Comparison of ENCODE assay signal across 2 cellular contexts in the genomic region with DNA sequence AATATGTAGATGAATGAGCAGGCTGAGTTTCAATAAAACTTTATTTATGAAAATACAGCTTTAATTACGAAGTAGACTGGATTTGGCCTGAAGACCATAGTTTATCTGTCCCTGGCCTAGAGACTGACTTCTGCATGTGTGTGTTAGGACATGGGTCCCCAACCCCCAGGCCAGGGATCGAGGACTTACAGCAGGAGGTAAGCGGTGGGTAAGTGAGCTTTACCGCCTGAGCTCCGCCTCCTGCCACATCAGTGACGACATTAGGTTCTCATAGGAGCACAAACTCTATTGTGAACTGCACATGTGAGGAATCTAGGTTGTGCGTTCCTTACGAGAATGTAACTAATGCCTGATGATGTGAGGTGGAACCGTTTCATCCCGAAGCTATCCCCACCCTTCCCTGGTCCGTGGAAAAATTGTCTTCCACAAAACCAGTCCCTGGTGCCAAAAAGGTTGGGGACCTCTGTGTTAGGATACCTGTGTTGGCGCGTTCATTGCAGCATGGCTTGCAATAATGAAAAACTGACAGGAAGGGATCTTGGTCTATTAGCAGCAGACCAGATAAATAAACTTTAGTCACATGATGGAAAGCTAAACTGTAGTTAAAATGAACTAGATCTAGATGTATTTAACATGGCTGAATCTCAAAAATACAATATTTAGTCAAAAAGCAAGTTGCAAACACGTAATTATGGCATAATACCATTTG.
TF ChIP-seq lines count a peak whose summit lies in the region.

No MANE protein-coding gene starts in this region.

TF ChIP-seq in HEK293, 187 proteins besides CTCF, POLR2A, EP300 and RAD21:
- TF ChIP-seq ZBTB49 (tag by site-specific recombination; IDR thresholded peaks at IDR 0.05; ENCODE audit: low read depth) (no peak), ZBTB48 (tag by site-specific recombination; IDR thresholded peaks at IDR 0.05) (0 out of 2 replicates have a peak, but pooled peaks have one; percentile 47), ATF2 (tag by site-specific recombination; IDR thresholded peaks at IDR 0.05; ENCODE audit: low read depth) (peak; percentile 59; the same call in 1 of the 2 replicates), ZNF600 (tag by site-specific recombination; IDR thresholded peaks at IDR 0.05) (peak; percentile 52; the same call in 1 of the 2 replicates), SETDB1 (IDR thresholded peaks at IDR 0.05; ENCODE audit: insufficient read length, low read length) (no peak), ZNF629 (tag by site-specific recombination; IDR thresholded peaks at IDR 0.05) (0 out of 2 replicates have a peak, but pooled peaks have one; percentile 27), ZNF423 (tag by site-specific recombination; IDR thresholded peaks at IDR 0.05) (no peak), ZBTB17 (tag by site-specific recombination; IDR thresholded peaks at IDR 0.05) (0 out of 2 replicates have a peak, but pooled peaks have one; percentile 28), GLIS1 (tag by site-specific recombination; IDR thresholded peaks at IDR 0.05) (0 out of 2 replicates have a peak, but pooled peaks have one; percentile 14)
- TF ChIP-seq, protein P1, sequence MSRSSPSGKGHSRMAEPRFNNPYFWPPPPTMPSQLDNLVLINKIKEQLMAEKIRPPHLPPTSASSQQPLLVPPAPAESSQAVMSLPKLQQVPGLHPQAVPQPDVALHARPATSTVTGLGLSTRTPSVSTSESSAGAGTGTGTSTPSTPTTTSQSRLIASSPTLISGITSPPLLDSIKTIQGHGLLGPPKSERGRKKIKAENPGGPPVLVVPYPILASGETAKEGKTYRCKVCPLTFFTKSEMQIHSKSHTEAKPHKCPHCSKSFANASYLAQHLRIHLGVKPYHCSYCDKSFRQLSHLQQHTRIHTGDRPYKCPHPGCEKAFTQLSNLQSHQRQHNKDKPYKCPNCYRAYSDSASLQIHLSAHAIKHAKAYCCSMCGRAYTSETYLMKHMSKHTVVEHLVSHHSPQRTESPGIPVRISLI (tag by site-specific recombination; IDR thresholded peaks at IDR 0.05): no peak

TF ChIP-seq in HepG2, 621 proteins besides CTCF, POLR2A, EP300 and RAD21:
- TF ChIP-seq ZBTB33 (CRISPR knock-in tag; IDR thresholded peaks at IDR 0.05) (peak; percentile 85), ZBTB38 (CRISPR knock-in tag; IDR thresholded peaks at IDR 0.05) (peak; percentile 84), ZNF691 (CRISPR knock-in tag; IDR thresholded peaks at IDR 0.05; ENCODE audit: borderline replicate concordance, low read depth) (no peak), KDM3A (CRISPR knock-in tag; IDR thresholded peaks at IDR 0.05; ENCODE audit: low read depth) (no peak), NR2C2 (CRISPR knock-in tag; IDR thresholded peaks at IDR 0.05; ENCODE audit: borderline replicate concordance) (0 out of 2 replicates have a peak, but pooled peaks have one; percentile 14), ZNF710 (CRISPR knock-in tag; IDR thresholded peaks at IDR 0.05; ENCODE audit: borderline replicate concordance) (no peak), CREB1 (IDR thresholded peaks at IDR 0.05) (no peak), CREB1 (CRISPR knock-in tag; IDR thresholded peaks at IDR 0.05) (no peak)
- TF ChIP-seq, protein P2, sequence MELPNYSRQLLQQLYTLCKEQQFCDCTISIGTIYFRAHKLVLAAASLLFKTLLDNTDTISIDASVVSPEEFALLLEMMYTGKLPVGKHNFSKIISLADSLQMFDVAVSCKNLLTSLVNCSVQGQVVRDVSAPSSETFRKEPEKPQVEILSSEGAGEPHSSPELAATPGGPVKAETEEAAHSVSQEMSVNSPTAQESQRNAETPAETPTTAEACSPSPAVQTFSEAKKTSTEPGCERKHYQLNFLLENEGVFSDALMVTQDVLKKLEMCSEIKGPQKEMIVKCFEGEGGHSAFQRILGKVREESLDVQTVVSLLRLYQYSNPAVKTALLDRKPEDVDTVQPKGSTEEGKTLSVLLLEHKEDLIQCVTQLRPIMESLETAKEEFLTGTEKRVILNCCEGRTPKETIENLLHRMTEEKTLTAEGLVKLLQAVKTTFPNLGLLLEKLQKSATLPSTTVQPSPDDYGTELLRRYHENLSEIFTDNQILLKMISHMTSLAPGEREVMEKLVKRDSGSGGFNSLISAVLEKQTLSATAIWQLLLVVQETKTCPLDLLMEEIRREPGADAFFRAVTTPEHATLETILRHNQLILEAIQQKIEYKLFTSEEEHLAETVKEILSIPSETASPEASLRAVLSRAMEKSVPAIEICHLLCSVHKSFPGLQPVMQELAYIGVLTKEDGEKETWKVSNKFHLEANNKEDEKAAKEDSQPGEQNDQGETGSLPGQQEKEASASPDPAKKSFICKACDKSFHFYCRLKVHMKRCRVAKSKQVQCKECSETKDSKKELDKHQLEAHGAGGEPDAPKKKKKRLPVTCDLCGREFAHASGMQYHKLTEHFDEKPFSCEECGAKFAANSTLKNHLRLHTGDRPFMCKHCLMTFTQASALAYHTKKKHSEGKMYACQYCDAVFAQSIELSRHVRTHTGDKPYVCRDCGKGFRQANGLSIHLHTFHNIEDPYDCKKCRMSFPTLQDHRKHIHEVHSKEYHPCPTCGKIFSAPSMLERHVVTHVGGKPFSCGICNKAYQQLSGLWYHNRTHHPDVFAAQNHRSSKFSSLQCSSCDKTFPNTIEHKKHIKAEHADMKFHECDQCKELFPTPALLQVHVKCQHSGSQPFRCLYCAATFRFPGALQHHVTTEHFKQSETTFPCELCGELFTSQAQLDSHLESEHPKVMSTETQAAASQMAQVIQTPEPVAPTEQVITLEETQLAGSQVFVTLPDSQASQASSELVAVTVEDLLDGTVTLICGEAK (IDR thresholded peaks at IDR 0.05): peak; percentile 63
- TF ChIP-seq, protein P2 (CRISPR knock-in tag; IDR thresholded peaks at IDR 0.05): peak; percentile 97
